ENCODE assay signal across 20 cellular contexts in genomic region chr1:33299461-33300155, GRCh38. TPM values are rescaled to one million over a fixed set of nuclear protein-coding genes. Genes with fewer than 3 reads are reported as not detected.
"Had no signal": no experiment of that assay in that cellular context is flagged by ENCODE, and none has a peak within 500 bp of the region (broad histone marks: within the 10 kb centered on the region; RNA-seq: fewer than 3 reads in every experiment).

No MANE protein-coding gene starts in this region.

- H3K4me3 ChIP-seq: gastrocnemius medialis, heart left ventricle, lower lobe of right lung had no signal

- H3K27ac ChIP-seq: lower lobe of right lung had no signal

- DNase-seq: activated B cell treated with CpG ODN at 0.5 μM for 24 hours; activated CD4-positive, alpha-beta T cell treated with anti-CD3 and anti-CD28 coated beads for 48 hours; activated CD8-positive, alpha-beta memory T cell treated with anti-CD3 and anti-CD28 coated beads, Interleukin-2, amount 50 U/mL, for 4 hours; activated CD8-positive, alpha-beta T cell treated with anti-CD3 and anti-CD28 coated beads, Interleukin-2, amount 10 ng/mL, durations not matched to agents 7 days and 5 days; activated naive CD8-positive, alpha-beta T cell treated with anti-CD3 and anti-CD28 coated beads for 36 hours; activated T-cell treated with anti-CD3 and anti-CD28 coated beads, Interleukin-2, amount 50 U/mL, for 48 hours; endodermal cell; erythroblast; lower lobe of right lung; retina; stimulated activated CD4-positive, alpha-beta T cell treated with anti-CD3 and anti-CD28 coated beads, Interleukin-15, amount 100 ng/mL, for 24 hours; stimulated activated CD4-positive, alpha-beta T cell treated with anti-CD3 and anti-CD28 coated beads, Interleukin-4, amount 100 ng/mL, for 24 hours; stimulated activated naive CD8-positive, alpha-beta T cell treated with anti-CD3 and anti-CD28 coated beads, Interleukin-15, Interleukin-2, amounts not matched to agents 100 U/mL and 50 U/mL, for 24 hours; T-helper 2 cell had no signal

- ATAC-seq: activated CD8-positive, alpha-beta T cell treated with anti-CD3 and anti-CD28 coated beads, Interleukin-2, amount 10 ng/mL, durations not matched to agents 7 days and 5 days had no signal

- H3K27me3 ChIP-seq: gastrocnemius medialis, heart left ventricle had no signal

- H3K9me3 ChIP-seq: gastrocnemius medialis, heart left ventricle, lower lobe of right lung had no signal

RNA-seq across cellular contexts. Expression of gene A3GALT2, which starts 21.3 kb away (rescaled TPM):
- total RNA-seq: activated B cell treated with CpG ODN at 0.5 μM for 24 hours; activated CD8-positive, alpha-beta T cell treated with anti-CD3 and anti-CD28 coated beads, Interleukin-2, amount 10 ng/mL, durations not matched to agents 7 days and 5 days; activated naive CD8-positive, alpha-beta T cell treated with anti-CD3 and anti-CD28 coated beads for 36 hours; dermis microvascular lymphatic vessel endothelial cell; endodermal cell; gastrocnemius medialis; lower lobe of right lung; skeletal muscle tissue; temporal lobe; ureter had no signal
- polyA plus RNA-seq: heart left ventricle had no signal
